Comparison of ENCODE assay signal across 13 cellular contexts in genomic region chrX:41863343-41864203, GRCh38. TPM values are rescaled to one million over a fixed set of nuclear protein-coding genes. Genes with fewer than 3 reads are reported as not detected.
DNase-seq lines count a peak whose midpoint lies in the region; ATAC-seq and TF ChIP-seq lines count a peak whose summit lies in the region.
"Had no signal": no experiment of that assay in that cellular context is flagged by ENCODE, and none has a peak within 500 bp of the region (broad histone marks: within the 10 kb centered on the region; RNA-seq: fewer than 3 reads in every experiment).

No MANE protein-coding gene starts in this region.

- POLR2A ChIA-PET in HEK293 (lab: Yijun Ruan, JAX): no interaction called here
- POLR2A ChIA-PET in activated CD8-positive, alpha-beta T cell treated with anti-CD3 and anti-CD28 coated beads, Interleukin-2, amount 10 ng/mL, durations not matched to agents 7 days and 5 days (lab: Charles Lee): no interaction called here
- POLR2A ChIA-PET in naive thymus-derived CD4-positive, alpha-beta T cell (lab: Charles Lee): interaction anchor here (0.6 kb wide), 1 partner anchor 533 kb away, joined by 3 read pairs; no protein-coding TSS in a partner anchor

- no peak overlapping the region for H3K4me3 ChIP-seq in HEK293 (ENCODE audit: low read depth, low read length)
- no peak overlapping the region for H3K4me3 ChIP-seq in naive thymus-derived CD4-positive, alpha-beta T cell (ENCODE audit: low read length)

- peaks cover 15% of the 10 kb centered on the region for H3K4me1 Mint-ChIP-seq in T-helper 2 cell treated with Interferon-gamma antibody and Interleukin-4, amounts not matched to agents 5 μg/mL and 100 μg/mL, for 36 hours (ENCODE audit: low read depth)
- peaks cover 26% of the 10 kb centered on the region for H3K4me1 Mint-ChIP-seq in activated CD8-positive, alpha-beta T cell treated with anti-CD3 and anti-CD28 coated beads, Interleukin-2, amount 10 ng/mL, durations not matched to agents 7 days and 5 days (ENCODE audit: low read depth)
- H3K4me1 Mint-ChIP-seq in naive thymus-derived CD4-positive, alpha-beta T cell: peaks cover 11 to 54% (median 37%) of the 10 kb centered on the region in 7 donors

- DNase-seq in T-helper 2 cell treated with Interferon-gamma antibody and Interleukin-4, amounts not matched to agents 5 μg/mL and 100 μg/mL, for 36 hours (ENCODE audit: low spot score): no peak
- no peak for DNase-seq in T-helper 2 cell
- DNase-seq in activated CD8-positive, alpha-beta T cell treated with anti-CD3 and anti-CD28 coated beads, Interleukin-2, amount 10 ng/mL, durations not matched to agents 7 days and 5 days: no peak
- no peak for DNase-seq in naive thymus-derived CD4-positive, alpha-beta T cell
- no peak for DNase-seq in stimulated activated CD4-positive, alpha-beta T cell treated with anti-CD3 and anti-CD28 coated beads, Interleukin-1b, Interleukin-23, amount 100 ng/mL, for 48 hours
- no peak for DNase-seq in G401 (ENCODE audit: low spot score)
- DNase-seq: anterior cingulate cortex; NCI-H2171 treated with DMSO at 0.1 percent for 48 hours; stimulated activated CD4-positive, alpha-beta T cell treated with anti-CD3 and anti-CD28 coated beads, Interleukin-4, amount 100 ng/mL, for 1 hour; stimulated activated naive B cell treated with anti-CD40 and anti-IgM and Interleukin-4, amounts not matched to agents 10 μg/mL and 1 μg/mL and 100 μg/mL, for 72 hours had no signal

- H3K27me3 Mint-ChIP-seq in T-helper 2 cell treated with Interferon-gamma antibody and Interleukin-4, amounts not matched to agents 5 μg/mL and 100 μg/mL, for 36 hours (ENCODE audit: low read depth): no peaks in the 10 kb centered on the region
- no peaks in the 10 kb centered on the region for H3K27me3 Mint-ChIP-seq in activated CD8-positive, alpha-beta T cell treated with anti-CD3 and anti-CD28 coated beads, Interleukin-2, amount 10 ng/mL, durations not matched to agents 7 days and 5 days (ENCODE audit: low read depth)
- H3K27me3 Mint-ChIP-seq in naive thymus-derived CD4-positive, alpha-beta T cell: no peaks in the 10 kb centered on the region

- no peak overlapping the region for H3K27ac ChIP-seq in HEK293 (ENCODE audit: extremely low read depth, low read depth, low read length)
- H3K27ac ChIP-seq in naive thymus-derived CD4-positive, alpha-beta T cell (ENCODE audit: low read depth, low read length): peak overlapping the region; percentile 21
- H3K27ac ChIP-seq: KMS-11 had no signal

- peaks cover 3% of the 10 kb centered on the region for H3K9me3 Mint-ChIP-seq in T-helper 2 cell treated with Interferon-gamma antibody and Interleukin-4, amounts not matched to agents 5 μg/mL and 100 μg/mL, for 36 hours
- no peaks in the 10 kb centered on the region for H3K9me3 Mint-ChIP-seq in activated CD8-positive, alpha-beta T cell treated with anti-CD3 and anti-CD28 coated beads, Interleukin-2, amount 10 ng/mL, durations not matched to agents 7 days and 5 days (ENCODE audit: insufficient read depth)
- H3K9me3 Mint-ChIP-seq in naive thymus-derived CD4-positive, alpha-beta T cell: peaks cover 0 to 6% (median 0%) of the 10 kb centered on the region in 11 donors
- H3K9me3 Mint-ChIP-seq: stimulated activated naive B cell treated with anti-CD40 and anti-IgM and Interleukin-4, amounts not matched to agents 10 μg/mL and 1 μg/mL and 100 μg/mL, for 72 hours had no signal

- H3K4me1 ChIP-seq in HEK293 (ENCODE audit: control insufficient read depth, insufficient read depth, low read length): no peaks in the 10 kb centered on the region
- peaks cover under 1 to 20% of the 10 kb centered on the region in 2 donors for H3K4me1 ChIP-seq in naive thymus-derived CD4-positive, alpha-beta T cell (ENCODE audit: control insufficient read depth in 2 of 2, insufficient read depth in 2 of 2, low read length in 2 of 2)

- H3K4me3 Mint-ChIP-seq in T-helper 2 cell treated with Interferon-gamma antibody and Interleukin-4, amounts not matched to agents 5 μg/mL and 100 μg/mL, for 36 hours: peak overlapping the region; percentile 53
- no peak overlapping the region for H3K4me3 Mint-ChIP-seq in activated CD8-positive, alpha-beta T cell treated with anti-CD3 and anti-CD28 coated beads, Interleukin-2, amount 10 ng/mL, durations not matched to agents 7 days and 5 days
- H3K4me3 Mint-ChIP-seq in naive thymus-derived CD4-positive, alpha-beta T cell: peak overlapping the region in 6 of 10 donors; percentile 33 to 49 (median 40)
- H3K4me3 Mint-ChIP-seq: stimulated activated naive B cell treated with anti-CD40 and anti-IgM and Interleukin-4, amounts not matched to agents 10 μg/mL and 1 μg/mL and 100 μg/mL, for 72 hours had no signal

- H3K9me3 ChIP-seq in HEK293 (ENCODE audit: control insufficient read depth, insufficient read depth, low read depth, low read length): no peaks in the 10 kb centered on the region
- no peaks in the 10 kb centered on the region for H3K9me3 ChIP-seq in naive thymus-derived CD4-positive, alpha-beta T cell (ENCODE audit: control insufficient read depth in 2 of 3, low read length in 3 of 3)

- intact Hi-C loops in naive thymus-derived CD4-positive, alpha-beta T cell (cut with micrococcal nuclease): no loop called here

- H3K36me3 Mint-ChIP-seq in T-helper 2 cell treated with Interferon-gamma antibody and Interleukin-4, amounts not matched to agents 5 μg/mL and 100 μg/mL, for 36 hours (ENCODE audit: low read depth): no peaks in the 10 kb centered on the region
- peaks cover 7% of the 10 kb centered on the region for H3K36me3 Mint-ChIP-seq in activated CD8-positive, alpha-beta T cell treated with anti-CD3 and anti-CD28 coated beads, Interleukin-2, amount 10 ng/mL, durations not matched to agents 7 days and 5 days (ENCODE audit: low read depth)
- H3K36me3 Mint-ChIP-seq in naive thymus-derived CD4-positive, alpha-beta T cell: peaks cover 0 to 6% (median 0%) of the 10 kb centered on the region in 5 donors
- H3K36me3 Mint-ChIP-seq: stimulated activated naive B cell treated with anti-CD40 and anti-IgM and Interleukin-4, amounts not matched to agents 10 μg/mL and 1 μg/mL and 100 μg/mL, for 72 hours had no signal

- H3K27me3 ChIP-seq in naive thymus-derived CD4-positive, alpha-beta T cell (ENCODE audit: control insufficient read depth in 2 of 2, insufficient read depth in 2 of 2, low read length in 2 of 2): no peaks in the 10 kb centered on the region

- H3K27ac Mint-ChIP-seq in T-helper 2 cell treated with Interferon-gamma antibody and Interleukin-4, amounts not matched to agents 5 μg/mL and 100 μg/mL, for 36 hours: peak overlapping the region; percentile 79
- H3K27ac Mint-ChIP-seq in activated CD8-positive, alpha-beta T cell treated with anti-CD3 and anti-CD28 coated beads, Interleukin-2, amount 10 ng/mL, durations not matched to agents 7 days and 5 days: peak overlapping the region; percentile 77
- H3K27ac Mint-ChIP-seq in naive thymus-derived CD4-positive, alpha-beta T cell: peak overlapping the region; percentile 6 to 78 (median 64)
- H3K27ac Mint-ChIP-seq: stimulated activated naive B cell treated with anti-CD40 and anti-IgM and Interleukin-4, amounts not matched to agents 10 μg/mL and 1 μg/mL and 100 μg/mL, for 72 hours had no signal

- no peaks in the 10 kb centered on the region for H3K36me3 ChIP-seq in HEK293 (ENCODE audit: control insufficient read depth in 2 of 2, insufficient read depth in 1 of 2, low read length in 2 of 2)
- no peaks in the 10 kb centered on the region for H3K36me3 ChIP-seq in naive thymus-derived CD4-positive, alpha-beta T cell (ENCODE audit: control insufficient read depth in 2 of 3, insufficient read depth in 3 of 3, low read length in 3 of 3)

- in situ Hi-C loops in G401 (cut with HindIII; ENCODE audit: low sequenced_read_pairs): no loop called here

- no peak for ATAC-seq in activated CD8-positive, alpha-beta T cell treated with anti-CD3 and anti-CD28 coated beads, Interleukin-2, amount 10 ng/mL, durations not matched to agents 7 days and 5 days
- ATAC-seq in naive thymus-derived CD4-positive, alpha-beta T cell: no peak
- ATAC-seq in HG03108 (IDR thresholded peaks at IDR 0.05; ENCODE audit: unreplicated experiment): no peak
- ATAC-seq: stimulated activated naive B cell treated with anti-CD40 and anti-IgM and Interleukin-4, amounts not matched to agents 10 μg/mL and 1 μg/mL and 100 μg/mL, for 72 hours had no signal

- CTCF ChIA-PET in HEK293 (lab: Yijun Ruan, JAX): interaction anchor here (0.8 to 1.5 kb wide), 5 partner anchors 10 to 539 kb away, joined by 3 to 4 read pairs (median 3); no protein-coding TSS in a partner anchor
- CTCF ChIA-PET in activated CD8-positive, alpha-beta T cell treated with anti-CD3 and anti-CD28 coated beads, Interleukin-2, amount 10 ng/mL, durations not matched to agents 7 days and 5 days (lab: Charles Lee): interaction anchor here (0.9 kb wide), 1 partner anchor 23 kb away, joined by 4 read pairs; no protein-coding TSS in a partner anchor
- CTCF ChIA-PET in naive thymus-derived CD4-positive, alpha-beta T cell (lab: Charles Lee): no interaction called here

- TF ChIP-seq CTCF in HEK293 (tag by site-specific recombination; IDR thresholded peaks at IDR 0.05): no peak

TF ChIP-seq in HEK293, 187 proteins besides CTCF, POLR2A, EP300 and RAD21:
- TF ChIP-seq SP7 (tag by site-specific recombination; IDR thresholded peaks at IDR 0.05) (peak; percentile 97), ZNF341 (tag by site-specific recombination; IDR thresholded peaks at IDR 0.05; ENCODE audit: low read depth) (no peak)

RNA-seq across cellular contexts. Expression of gene CASK, which starts 59.8 kb away (rescaled TPM):
- 10 to 100 TPM; 43.9 to 45.4 TPM for total RNA-seq in activated CD8-positive, alpha-beta T cell treated with anti-CD3 and anti-CD28 coated beads, Interleukin-2, amount 10 ng/mL, durations not matched to agents 7 days and 5 days
- total RNA-seq in naive thymus-derived CD4-positive, alpha-beta T cell: 10 to 100 TPM; 31.5 to 72.4 (median 65.0) TPM
- polyA plus RNA-seq in naive thymus-derived CD4-positive, alpha-beta T cell: 1 to 10 TPM; 5.6 to 6.1 TPM
- 13.1 and 43.2 TPM in 2 replicates for total RNA-seq in G401 (2014; rRNA removed; shearing (Covaris generic))
